ENCODE assay signal across 10 cellular contexts in genomic region chr11:34086554-34087278, GRCh38. TPM values are rescaled to one million over a fixed set of nuclear protein-coding genes. Genes with fewer than 3 reads are reported as not detected.
DNase-seq lines count a peak whose midpoint lies in the region; ATAC-seq, FAIRE-seq and TF ChIP-seq lines count a peak whose summit lies in the region.
"Had no signal": no experiment of that assay in that cellular context is flagged by ENCODE, and none has a peak within 500 bp of the region (broad histone marks: within the 10 kb centered on the region; RNA-seq: fewer than 3 reads in every experiment).

No MANE protein-coding gene starts in this region.

- H3K9me3 Mint-ChIP-seq in CD4-positive, alpha-beta memory T cell, result no peaks in the 10 kb centered on the region
- no peaks in the 10 kb centered on the region for H3K9me3 Mint-ChIP-seq in CD14-positive monocyte

- peaks cover 57% of the 10 kb centered on the region for H3K79me2 ChIP-seq in OCI-LY3 (ENCODE audit: low read length)

- intact Hi-C loops in CD4-positive, alpha-beta memory T cell (cut with micrococcal nuclease), result loop anchor here (1.0 to 5.0 kb wide), 3 partner anchors 19 to 89 kb away; partner anchors contain the start of genes CAPRIN1 and NAT10
- intact Hi-C loops in CD14-positive monocyte (cut with micrococcal nuclease), result no loop called here

- H3K4me1 Mint-ChIP-seq in CD4-positive, alpha-beta memory T cell, result peaks cover 11 to 33% (median 23%) of the 10 kb centered on the region in 4 donors
- H3K4me1 Mint-ChIP-seq in CD14-positive monocyte, result no peaks in the 10 kb centered on the region

- H4K20me1 ChIP-seq in OCI-LY3 (ENCODE audit: insufficient read depth, low read length), result peaks cover 21% of the 10 kb centered on the region

- peaks cover 15% of the 10 kb centered on the region for H3K4me1 ChIP-seq in CD4-positive, alpha-beta memory T cell (ENCODE audit: insufficient read depth, low read length)
- H3K4me1 ChIP-seq in OCI-LY3 (ENCODE audit: low read length), result peaks cover 31% of the 10 kb centered on the region

- peaks cover 73% of the 10 kb centered on the region for H3K36me3 ChIP-seq in CD4-positive, alpha-beta memory T cell (ENCODE audit: insufficient read depth, low read length)
- H3K36me3 ChIP-seq in OCI-LY3 (replicated peaks; ENCODE audit: low read depth, low read length), result peaks cover 72% of the 10 kb centered on the region

- CTCF ChIA-PET in CD4-positive, alpha-beta memory T cell (lab: Charles Lee; ENCODE audit: partially characterized antibody), result interaction anchor here (0.7 to 1.8 kb wide), 5 partner anchors 12 to 426 kb away, joined by 3 to 5 read pairs (median 4); partner anchors contain the start of gene ABTB2

- H3K9ac ChIP-seq in OCI-LY3 (ENCODE audit: low read length), result no peak overlapping the region

- no peak overlapping the region for H2AFZ ChIP-seq in OCI-LY3 (ENCODE audit: low read depth, low read length)

- H3K4me3 ChIP-seq in CD4-positive, alpha-beta memory T cell (ENCODE audit: low read length in 2 of 2), result no peak overlapping the region
- H3K4me3 ChIP-seq in OCI-LY3 (ENCODE audit: low read length), result no peak overlapping the region
- H3K4me3 ChIP-seq: SJSA1 had no signal

- H3K4me2 ChIP-seq in OCI-LY3 (ENCODE audit: low read length), result peak overlapping the region; percentile 46

- FAIRE-seq in HTR-8/SVneo (lab: Jason Lieb, UNC), result no peak

- POLR2A ChIA-PET in CD4-positive, alpha-beta memory T cell (lab: Charles Lee; ENCODE audit: partially characterized antibody), result interaction anchor here (0.6 to 3.1 kb wide), 3 partner anchors 18 to 35 kb away, joined by 3 to 14 read pairs (median 13); partner anchors contain the start of genes CAPRIN1 and NAT10

- no peaks in the 10 kb centered on the region for H3K27me3 ChIP-seq in CD4-positive, alpha-beta memory T cell (ENCODE audit: insufficient read depth, low read length)
- H3K27me3 ChIP-seq in OCI-LY3 (ENCODE audit: low read depth, low read length), result no peaks in the 10 kb centered on the region
- H3K27me3 ChIP-seq: SJSA1 had no signal

- no peaks in the 10 kb centered on the region for H3K27me3 Mint-ChIP-seq in CD4-positive, alpha-beta memory T cell
- H3K27me3 Mint-ChIP-seq in CD14-positive monocyte (ENCODE audit: low read depth in 3 of 3), result peaks cover 0 to 3% (median 0%) of the 10 kb centered on the region in 3 donors

- H3K36me3 Mint-ChIP-seq in CD4-positive, alpha-beta memory T cell, result peaks cover 57 to 75% of the 10 kb centered on the region in 2 donors
- peaks cover 71 to 89% of the 10 kb centered on the region in 2 donors for H3K36me3 Mint-ChIP-seq in CD14-positive monocyte

- H3K4me3 Mint-ChIP-seq in CD4-positive, alpha-beta memory T cell, result peak overlapping the region in 6 of 8 donors; percentile 25 to 67 (median 39)
- no peak overlapping the region for H3K4me3 Mint-ChIP-seq in CD14-positive monocyte

- TF ChIP-seq CTCF in OCI-LY3 (IDR thresholded peaks at IDR 0.05; ENCODE audit: low read depth, low read length) (no peak), CD14-positive monocyte (IDR thresholded peaks at IDR 0.05) (no peak)

- DNase-seq in CD4-positive, alpha-beta memory T cell, result peak in 4 of 5 donors; percentile 22 to 43 (median 30)
- DNase-seq in fibroblast of peridontal ligament (ENCODE audit: extremely low read depth), result peak; percentile 27
- DNase-seq in DMS53 (lab: John Stamatoyannopoulos, UW), result no peak
- DNase-seq in CD14-positive monocyte (ENCODE audit: low spot score), result no peak
- DNase-seq in NCI-H1694 (lab: John Stamatoyannopoulos, UW), result no peak
- no peak for DNase-seq in HTR-8/SVneo (ENCODE audit: insufficient read length, low spot score)
- DNase-seq: NCI-H2171 treated with DMSO at 0.1 percent for 48 hours had no signal

- peak overlapping the region; percentile 49 to 93 (median 86) for H3K27ac Mint-ChIP-seq in CD4-positive, alpha-beta memory T cell
- peak overlapping the region in 1 of 7 donors; percentile 26 for H3K27ac Mint-ChIP-seq in CD14-positive monocyte

- no peaks in the 10 kb centered on the region for H3K9me3 ChIP-seq in CD4-positive, alpha-beta memory T cell (ENCODE audit: control insufficient read depth in 1 of 2, low read length in 2 of 2)
- H3K9me3 ChIP-seq in OCI-LY3 (ENCODE audit: insufficient read depth, low read length), result no peaks in the 10 kb centered on the region
- H3K9me3 ChIP-seq: SJSA1 had no signal

- ATAC-seq in GM21619 (IDR thresholded peaks at IDR 0.05; ENCODE audit: unreplicated experiment), result peak; percentile 59

- peak overlapping the region; percentile 35 for H3K27ac ChIP-seq in CD4-positive, alpha-beta memory T cell (ENCODE audit: low read depth, low read length)
- peak overlapping the region; percentile 68 for H3K27ac ChIP-seq in OCI-LY3 (ENCODE audit: low read length)
- H3K27ac ChIP-seq: SJSA1 had no signal

RNA-seq across cellular contexts. Expression of gene NAT10, which starts 18.7 kb away (rescaled TPM):
- 10 to 100 TPM; 73.6 to 81.5 TPM for total RNA-seq in CD4-positive, alpha-beta memory T cell
- polyA plus RNA-seq in CD4-positive, alpha-beta memory T cell, result 10 to 100 TPM; 28.0 to 49.3 TPM
- 10 to 100 TPM; 10.1 to 13.3 TPM for polyA plus RNA-seq in CD14-positive monocyte

RNA-seq across cellular contexts. Expression of gene CAPRIN1, which starts 35.2 kb away (rescaled TPM):
- total RNA-seq in CD4-positive, alpha-beta memory T cell, result 100 to 1,000 TPM; 160 to 176 TPM
- 10 to 100 TPM; 43.3 to 97.1 TPM for polyA plus RNA-seq in CD4-positive, alpha-beta memory T cell
- polyA plus RNA-seq in CD14-positive monocyte, result 10 to 100 TPM; 59.2 to 81.5 TPM

Comparison
In these comparisons a context has a peak if more than half of its experiments do, and no peak if none do; other contexts are left out.
1. DNase-seq: peak in CD4-positive, alpha-beta memory T cell (4 of 5) and fibroblast of peridontal ligament (single experiment); none in DMS53 (single experiment), CD14-positive monocyte (single experiment), NCI-H1694 (single experiment) and HTR-8/SVneo (single experiment).
2. H3K4me3 Mint-ChIP-seq: peak in CD4-positive, alpha-beta memory T cell (6 of 8); none in CD14-positive monocyte (0 of 2).